Comparison of ENCODE assay signal across 8 cellular contexts in the genomic region with DNA sequence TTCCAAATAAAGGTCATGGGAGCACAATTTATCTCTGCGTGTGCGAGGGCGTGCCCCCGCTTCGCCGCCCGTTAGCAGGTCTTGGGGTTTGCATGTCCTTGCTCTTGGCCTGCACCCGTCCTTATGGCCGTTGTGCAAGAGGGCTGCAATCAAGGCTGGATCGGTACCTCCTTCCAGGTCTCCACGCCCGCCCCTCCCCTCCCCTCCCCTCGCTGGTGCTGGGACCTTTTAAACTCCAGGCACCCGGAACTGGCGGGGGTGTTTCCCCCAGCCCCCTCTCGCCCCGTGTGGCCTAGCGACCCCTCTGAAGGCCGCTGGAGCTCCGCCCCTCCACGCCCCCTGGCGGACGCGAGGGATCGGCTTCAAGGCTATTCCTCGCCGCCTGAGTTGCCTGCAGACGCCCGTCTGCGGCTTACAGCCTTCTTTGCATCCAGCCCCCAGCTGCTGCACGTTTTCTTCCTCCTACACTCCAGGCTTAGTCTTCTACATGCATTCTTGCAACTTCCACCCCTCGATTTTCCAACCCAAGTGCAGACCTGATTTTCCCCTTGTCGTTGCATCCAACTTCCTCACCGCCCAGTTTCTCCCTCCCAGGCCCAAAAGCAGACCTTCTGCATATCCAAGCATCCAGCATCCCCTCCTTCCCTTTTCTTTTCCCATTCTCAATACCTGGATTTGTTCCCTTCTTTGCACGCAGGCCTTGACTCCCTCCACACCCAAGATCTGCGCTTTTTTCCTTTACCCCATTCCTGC. TPM values are rescaled to one million over a fixed set of nuclear protein-coding genes. Genes with fewer than 3 reads are reported as not detected.
DNase-seq lines count a peak whose midpoint lies in the region; ATAC-seq and TF ChIP-seq lines count a peak whose summit lies in the region.

No MANE protein-coding gene starts in this region.

- H3K36me3 ChIP-seq in HUES6 (ENCODE audit: control insufficient read depth, insufficient read depth, low read length), result peaks cover 43% of the 10 kb centered on the region
- peaks cover 9% of the 10 kb centered on the region for H3K36me3 ChIP-seq in Panc1 (ENCODE audit: control insufficient read depth, insufficient read depth, low read length)

- POLR2A ChIA-PET in Panc1 (lab: Charles Lee), result no interaction called here

- no peaks in the 10 kb centered on the region for H3K9me3 Mint-ChIP-seq in activated T-helper 17 cell treated with anti-CD3 and anti-CD28 coated beads, Interleukin-2, amount 50 U/mL, for 72 hours
- H3K9me3 Mint-ChIP-seq in nephron progenitor cell, result no peaks in the 10 kb centered on the region

- H3K4me3 ChIP-seq in HUES6 (ENCODE audit: low read depth, low read length) (peak overlapping the region; percentile 81), Panc1 (ENCODE audit: low read depth in 2 of 2, low read length in 2 of 2) (peak overlapping the region; percentile 100)

- ATAC-seq in GM21515 (IDR thresholded peaks at IDR 0.05; ENCODE audit: unreplicated experiment) (peak; percentile 82), Panc1 (peak; percentile 85)
- ATAC-seq in activated T-helper 17 cell treated with anti-CD3 and anti-CD28 coated beads, Interleukin-2, amount 50 U/mL, for 72 hours (replicated peaks), result peak; percentile 77
- peak; percentile 77 for ATAC-seq in stimulated activated naive CD8-positive, alpha-beta T cell treated with anti-CD3 and anti-CD28 coated beads, Interleukin-15, Interleukin-2, amounts not matched to agents 100 U/mL and 50 U/mL, for 24 hours

- TF ChIP-seq CTCF in Panc1 (IDR thresholded peaks at IDR 0.05), result peak; percentile 88
- TF ChIP-seq CTCF in nephron progenitor cell (IDR thresholded peaks at IDR 0.05), result peak; percentile 68

- H3K4me1 ChIP-seq in HUES6 (ENCODE audit: control insufficient read depth, insufficient read depth, low read length) (peaks cover 10% of the 10 kb centered on the region; the same call in 1 of the 2 replicates), Panc1 (ENCODE audit: control insufficient read depth, insufficient read depth, low read length) (peaks cover 15% of the 10 kb centered on the region)

- peak overlapping the region; percentile 49 for H3K27ac Mint-ChIP-seq in activated T-helper 17 cell treated with anti-CD3 and anti-CD28 coated beads, Interleukin-2, amount 50 U/mL, for 72 hours
- H3K27ac Mint-ChIP-seq in nephron progenitor cell, result peak overlapping the region; percentile 99

- peak overlapping the region; percentile 92 for H3K9ac ChIP-seq in HUES6 (ENCODE audit: low read length)

- CTCF ChIA-PET in Panc1 (lab: Charles Lee), result interaction anchor here (0.7 to 2.7 kb wide), 4 partner anchors 12 to 153 kb away, joined by 5 to 24 read pairs (median 12); a partner anchor contains a TSS

- H3K27me3 ChIP-seq in HUES6 (ENCODE audit: control insufficient read depth, insufficient read depth, low read length) (no peaks in the 10 kb centered on the region), Panc1 (ENCODE audit: control insufficient read depth, insufficient read depth, low read length) (no peaks in the 10 kb centered on the region)

- in situ Hi-C loops in Panc1 (cut with HindIII; ENCODE audit: low pct_unique_long_range_greater_than_20kb, low sequenced_read_pairs), result no loop called here

- peak overlapping the region; percentile 93 for H3K4me3 Mint-ChIP-seq in activated T-helper 17 cell treated with anti-CD3 and anti-CD28 coated beads, Interleukin-2, amount 50 U/mL, for 72 hours
- H3K4me3 Mint-ChIP-seq in nephron progenitor cell, result peak overlapping the region; percentile 99

- intact Hi-C loops in Panc1 (cut with micrococcal nuclease; ENCODE audit: unreplicated experiment), result loop anchor here (1.0 to 2.0 kb wide), 2 partner anchors 79 to 151 kb away; no protein-coding TSS in a partner anchor

- BruUV-seq in Panc1 (replicated peaks; lab: Mats Ljungman, UMichigan), result no TSS peak

- no peaks in the 10 kb centered on the region for H3K9me3 ChIP-seq in HUES6 (ENCODE audit: control insufficient read depth, insufficient read depth, low read depth, low read length)
- no peaks in the 10 kb centered on the region for H3K9me3 ChIP-seq in Panc1 (ENCODE audit: control insufficient read depth, insufficient read depth, low read depth, low read length)

- DNase-seq in DMS153 treated with DMSO at 0.1 percent for 48 hours (lab: John Stamatoyannopoulos, UW; ENCODE audit: unreplicated experiment) (peak; percentile 65), Panc1 (ENCODE audit: low read depth, low spot score) (peak; percentile 58), fibroblast of peridontal ligament (ENCODE audit: extremely low read depth) (peak; percentile 70), nephron progenitor cell (peak; percentile 96)
- peak; percentile 89 for DNase-seq in stimulated activated naive CD8-positive, alpha-beta T cell treated with anti-CD3 and anti-CD28 coated beads, Interleukin-15, Interleukin-2, amounts not matched to agents 100 U/mL and 50 U/mL, for 24 hours

- H3K36me3 Mint-ChIP-seq in activated T-helper 17 cell treated with anti-CD3 and anti-CD28 coated beads, Interleukin-2, amount 50 U/mL, for 72 hours (ENCODE audit: low read depth), result peaks cover 37% of the 10 kb centered on the region
- peaks cover 34% of the 10 kb centered on the region for H3K36me3 Mint-ChIP-seq in nephron progenitor cell (ENCODE audit: low read depth)

- H3K27me3 Mint-ChIP-seq in activated T-helper 17 cell treated with anti-CD3 and anti-CD28 coated beads, Interleukin-2, amount 50 U/mL, for 72 hours, result no peaks in the 10 kb centered on the region
- peaks cover 3% of the 10 kb centered on the region for H3K27me3 Mint-ChIP-seq in nephron progenitor cell (ENCODE audit: low read depth, poor library complexity)

- peaks cover 9% of the 10 kb centered on the region for H3K4me1 Mint-ChIP-seq in activated T-helper 17 cell treated with anti-CD3 and anti-CD28 coated beads, Interleukin-2, amount 50 U/mL, for 72 hours
- H3K4me1 Mint-ChIP-seq in nephron progenitor cell, result peaks cover 46% of the 10 kb centered on the region

- peak overlapping the region; percentile 69; the same call in 1 of the 2 replicates for H3K27ac ChIP-seq in HUES6 (ENCODE audit: low read depth, low read length)
- H3K27ac ChIP-seq in Panc1 (ENCODE audit: low read length), result peak overlapping the region; percentile 86

RNA-seq across cellular contexts. Expression of a gene that starts 0.6 kb away (rescaled TPM):
- total RNA-seq in Panc1 (2021; ENCODE audit: unreplicated experiment), result 80.2 TPM
- 39.9 TPM for polyA plus RNA-seq in Panc1 (2012; ENCODE audit: insufficient read length)
- 10 to 100 TPM; 17.0 to 34.3 TPM for total RNA-seq in activated T-helper 17 cell treated with anti-CD3 and anti-CD28 coated beads, Interleukin-2, amount 50 U/mL, for 72 hours

RNA-seq across cellular contexts. Expression of a gene that starts 11.8 kb away (rescaled TPM):
- total RNA-seq in Panc1 (2021; ENCODE audit: unreplicated experiment), result 34.8 TPM
- 10.8 TPM for polyA plus RNA-seq in Panc1 (2012; ENCODE audit: insufficient read length)
- 10 to 100 TPM; 20.3 to 23.7 TPM for total RNA-seq in activated T-helper 17 cell treated with anti-CD3 and anti-CD28 coated beads, Interleukin-2, amount 50 U/mL, for 72 hours

Comparison
In these comparisons a context has a peak if more than half of its experiments do, and no peak if none do; other contexts are left out.
1. Peak in every context shown above with its lines: DNase-seq, ATAC-seq, H3K4me3 ChIP-seq and H3K27ac ChIP-seq.